ENCODE assay signal across 28 cellular contexts in genomic region chr1:15220024-15220392, GRCh38. TPM values are rescaled to one million over a fixed set of nuclear protein-coding genes. Genes with fewer than 3 reads are reported as not detected.
"Had no signal": no experiment of that assay in that cellular context is flagged by ENCODE, and none has a peak within 500 bp of the region (broad histone marks: within the 10 kb centered on the region; RNA-seq: fewer than 3 reads in every experiment).

No MANE protein-coding gene starts in this region.

- ATAC-seq: naive thymus-derived CD4-positive, alpha-beta T cell; natural killer cell; psoas muscle; right cardiac atrium; stimulated activated naive B cell treated with anti-CD40 and anti-IgM and Interleukin-4, amounts not matched to agents 10 μg/mL and 1 μg/mL and 100 μg/mL, for 72 hours had no signal

- H3K36me3 ChIP-seq: neural progenitor cell, ovary, thoracic aorta, thyroid gland had no signal

- H3K4me2 ChIP-seq: neural progenitor cell had no signal

- H3K9ac ChIP-seq: neural progenitor cell, parathyroid adenoma had no signal

- H3K27me3 ChIP-seq: neural progenitor cell, ovary, sigmoid colon, stomach, thyroid gland, tibial nerve, upper lobe of left lung, vagina had no signal

- DNase-seq: naive thymus-derived CD4-positive, alpha-beta T cell; natural killer cell; occipital lobe; posterior cingulate gyrus; right cardiac atrium; small intestine; stimulated activated CD4-positive, alpha-beta T cell treated with anti-CD3 and anti-CD28 coated beads, Interleukin-15, amount 100 ng/mL, for 24 hours; stimulated activated CD4-positive, alpha-beta T cell treated with anti-CD3 and anti-CD28 coated beads, Interleukin-2, amount 100 ng/mL, for 24 hours; stimulated activated CD4-positive, alpha-beta T cell treated with anti-CD3 and anti-CD28 coated beads, Interleukin-2, amount 100 ng/mL, for 48 hours; stimulated activated CD4-positive, alpha-beta T cell treated with anti-CD3 and anti-CD28 coated beads, Interleukin-4, amount 100 ng/mL, for 24 hours; stimulated activated naive B cell treated with anti-CD40 and anti-IgM and Interleukin-4, amounts not matched to agents 10 μg/mL and 1 μg/mL and 100 μg/mL, for 72 hours; stimulated activated naive CD4-positive, alpha-beta T cell treated with Interleukin-2 at 50 U/mL for 16 hours; stomach; thyroid gland; trophoblast cell had no signal

- H3K4me3 Mint-ChIP-seq: naive thymus-derived CD4-positive, alpha-beta T cell; natural killer cell; nephron; neural progenitor cell; stimulated activated effector memory CD8-positive, alpha-beta T cell treated with anti-CD3 and anti-CD28 coated beads, Interleukin-12 subunit alpha, Interleukin-12 subunit beta, amount 100 ng/mL, for 72 hours; stimulated activated naive B cell treated with anti-CD40 and anti-IgM and Interleukin-4, amounts not matched to agents 10 μg/mL and 1 μg/mL and 100 μg/mL, for 72 hours; stimulated activated naive CD8-positive, alpha-beta T cell treated with anti-CD3 and anti-CD28 coated beads, Interleukin-15, Interleukin-2, amounts not matched to agents 100 ng/mL and 50 ng/mL, for 24 hours had no signal

- H3K79me2 ChIP-seq: parathyroid adenoma had no signal

- H3K9me3 ChIP-seq: ovary, psoas muscle, sigmoid colon, stomach, thoracic aorta, thyroid gland, tibial nerve, upper lobe of left lung, vagina had no signal

- H3K27ac Mint-ChIP-seq: naive thymus-derived CD4-positive, alpha-beta T cell; stimulated activated naive B cell treated with anti-CD40 and anti-IgM and Interleukin-4, amounts not matched to agents 10 μg/mL and 1 μg/mL and 100 μg/mL, for 72 hours; stimulated activated naive CD8-positive, alpha-beta T cell treated with anti-CD3 and anti-CD28 coated beads, Interleukin-15, Interleukin-2, amounts not matched to agents 100 ng/mL and 50 ng/mL, for 24 hours had no signal

- H3K27ac ChIP-seq: neural progenitor cell, ovary, parathyroid adenoma, psoas muscle, sigmoid colon, thoracic aorta, thyroid gland, tibial nerve, vagina had no signal

- H3K4me3 ChIP-seq: neural progenitor cell, ovary, psoas muscle, sigmoid colon, stomach, thoracic aorta, thyroid gland, tibial nerve, upper lobe of left lung, vagina had no signal

- H3K4me1 ChIP-seq: parathyroid adenoma, psoas muscle, thyroid gland had no signal

- H3K36me3 Mint-ChIP-seq: naive thymus-derived CD4-positive, alpha-beta T cell; natural killer cell; stimulated activated effector memory CD8-positive, alpha-beta T cell treated with anti-CD3 and anti-CD28 coated beads, Interleukin-12 subunit alpha, Interleukin-12 subunit beta, amount 100 ng/mL, for 72 hours; stimulated activated naive B cell treated with anti-CD40 and anti-IgM and Interleukin-4, amounts not matched to agents 10 μg/mL and 1 μg/mL and 100 μg/mL, for 72 hours had no signal

- H2AFZ ChIP-seq: neural progenitor cell, parathyroid adenoma had no signal

- FAIRE-seq: small intestine, urothelium cell line had no signal

- H3K9me3 Mint-ChIP-seq: naive thymus-derived CD4-positive, alpha-beta T cell; natural killer cell; stimulated activated effector memory CD8-positive, alpha-beta T cell treated with anti-CD3 and anti-CD28 coated beads, Interleukin-12 subunit alpha, Interleukin-12 subunit beta, amount 100 ng/mL, for 72 hours; stimulated activated naive CD8-positive, alpha-beta T cell treated with anti-CD3 and anti-CD28 coated beads, Interleukin-15, Interleukin-2, amounts not matched to agents 100 ng/mL and 50 ng/mL, for 24 hours had no signal

RNA-seq across cellular contexts. Expression of gene FHAD1, which starts 27.0 kb away (rescaled TPM):
- total RNA-seq: vagina had no signal
- polyA plus RNA-seq: naive thymus-derived CD4-positive, alpha-beta T cell had no signal
